13 cellular contexts compared by ENCODE assay signal in genomic region chr12:124464062-124464461, GRCh38.
DNase-seq lines count a peak whose midpoint lies in the region; ATAC-seq, FAIRE-seq and TF ChIP-seq lines count a peak whose summit lies in the region.
"Had no signal": no experiment of that assay in that cellular context is flagged by ENCODE, and none has a peak within 500 bp of the region (broad histone marks: within the 10 kb centered on the region; RNA-seq: fewer than 3 reads in every experiment).

No MANE protein-coding gene starts in this region.

- no peaks in the 10 kb centered on the region for H3K9me2 ChIP-seq in OCI-LY7 (ENCODE audit: insufficient read depth, low read length)

- TF ChIP-seq CTCF in OCI-LY7 (conservative IDR thresholded peaks at IDR 0.05; ENCODE audit: low read length): no peak
- no peak for TF ChIP-seq CTCF in fibroblast of villous mesenchyme (IDR thresholded peaks at IDR 0.05; ENCODE audit: insufficient read depth, low read depth, low read length)
- TF ChIP-seq CTCF in psoas muscle (IDR thresholded peaks at IDR 0.05): no peak

- H3K79me2 ChIP-seq in OCI-LY7 (ENCODE audit: insufficient read depth, low read depth, low read length): no peaks in the 10 kb centered on the region

- H3K4me3 ChIP-seq in OCI-LY7 (ENCODE audit: low read depth, low read length, poor library complexity, severe bottlenecking) (no peak overlapping the region), fibroblast of villous mesenchyme (ENCODE audit: low read depth, low read length) (no peak overlapping the region), psoas muscle (no peak overlapping the region)
- H3K4me3 ChIP-seq: breast epithelium had no signal

- peaks cover 32% of the 10 kb centered on the region for H3K36me3 ChIP-seq in OCI-LY7 (ENCODE audit: insufficient read depth, low read length)
- peaks cover 0 to 42% of the 10 kb centered on the region in 2 donors for H3K36me3 ChIP-seq in psoas muscle (ENCODE audit: insufficient read depth in 1 of 2, low read depth in 1 of 2)

- FAIRE-seq in GM12892 (lab: Jason Lieb, UNC) (no peak), urothelium cell line (lab: Jason Lieb, UNC) (no peak)

- no peaks in the 10 kb centered on the region for H3K27me3 Mint-ChIP-seq in activated CD8-positive, alpha-beta memory T cell treated with anti-CD3 and anti-CD28 coated beads, Interleukin-2, amount 10 ng/mL, durations not matched to agents 7 days and 5 days
- H3K27me3 Mint-ChIP-seq: activated B cell treated with CpG ODN at 0.5 μM for 24 hours had no signal

- H4K20me1 ChIP-seq in OCI-LY7 (ENCODE audit: insufficient read depth, low read length): no peaks in the 10 kb centered on the region

- no TSS peak for BruUV-seq in OCI-LY7 (replicated peaks; lab: Mats Ljungman, UMichigan)

- H3K4me1 ChIP-seq in OCI-LY7 (ENCODE audit: insufficient read depth, low read length, poor library complexity, severe bottlenecking) (peaks cover 19% of the 10 kb centered on the region), psoas muscle (peaks cover 8% of the 10 kb centered on the region)
- H3K4me1 ChIP-seq: breast epithelium had no signal

- TF ChIP-seq POLR2A in GM12892 (IDR thresholded peaks at IDR 0.05; ENCODE audit: low read depth, low read length): no peak

- no peak overlapping the region for H3K4me3 Mint-ChIP-seq in activated CD8-positive, alpha-beta memory T cell treated with anti-CD3 and anti-CD28 coated beads, Interleukin-2, amount 10 ng/mL, durations not matched to agents 7 days and 5 days
- H3K4me3 Mint-ChIP-seq: activated B cell treated with CpG ODN at 0.5 μM for 24 hours; activated T-cell treated with anti-CD3 and anti-CD28 coated beads, Interleukin-2, amount 50 U/mL, for 4 hours had no signal

- peaks cover 4% of the 10 kb centered on the region for H3K9me3 Mint-ChIP-seq in activated CD8-positive, alpha-beta memory T cell treated with anti-CD3 and anti-CD28 coated beads, Interleukin-2, amount 10 ng/mL, durations not matched to agents 7 days and 5 days (ENCODE audit: low read depth)

- 25 to 32% (median 32%) methylated on average over 4 of the region's 4 CpGs for WGBS in psoas muscle, 3 donors

- peak overlapping the region; percentile 16 for H3K27ac Mint-ChIP-seq in activated CD8-positive, alpha-beta memory T cell treated with anti-CD3 and anti-CD28 coated beads, Interleukin-2, amount 10 ng/mL, durations not matched to agents 7 days and 5 days
- H3K27ac Mint-ChIP-seq: activated B cell treated with CpG ODN at 0.5 μM for 24 hours had no signal

- intact Hi-C loops in OCI-LY7 (cut with micrococcal nuclease; ENCODE audit: unreplicated experiment) (no loop called here), psoas muscle (cut with DNase I) (no loop called here)

- POLR2A ChIA-PET in OCI-LY7 (lab: Charles Lee): interaction anchor here (0.6 kb wide), 1 partner anchor 297 kb away, joined by 3 read pairs; no protein-coding TSS in a partner anchor

- no peak for DNase-seq in activated CD8-positive, alpha-beta memory T cell treated with anti-CD3 and anti-CD28 coated beads, Interleukin-2, amount 10 ng/mL, durations not matched to agents 7 days and 5 days
- no peak for DNase-seq in activated CD8-positive, alpha-beta memory T cell treated with anti-CD3 and anti-CD28 coated beads for 24 hours
- DNase-seq in OCI-LY7 (ENCODE audit: low spot score) (no peak), fibroblast of villous mesenchyme (ENCODE audit: low read depth) (peak; percentile 33), psoas muscle (peak in 1 of 2 donors; percentile 48), GM12892 (ENCODE audit: insufficient read length) (no peak), urothelium cell line (ENCODE audit: low spot score) (no peak), UCSD-AML1 (lab: John Stamatoyannopoulos, UW; ENCODE audit: unreplicated experiment) (no peak)
- DNase-seq: activated B cell treated with CpG ODN at 0.5 μM for 24 hours; activated T-cell treated with anti-CD3 and anti-CD28 coated beads, Interleukin-2, amount 50 U/mL, for 4 hours; erythroblast had no signal

- no peaks in the 10 kb centered on the region for H3K27me3 ChIP-seq in psoas muscle (ENCODE audit: insufficient read depth in 3 of 3, low read length in 2 of 3)
- H3K27me3 ChIP-seq: breast epithelium had no signal

- H3K36me3 Mint-ChIP-seq in activated CD8-positive, alpha-beta memory T cell treated with anti-CD3 and anti-CD28 coated beads, Interleukin-2, amount 10 ng/mL, durations not matched to agents 7 days and 5 days: peaks cover 31% of the 10 kb centered on the region

- no peak overlapping the region for H2AFZ ChIP-seq in OCI-LY7 (ENCODE audit: low read length)

- peaks cover 46% of the 10 kb centered on the region for H3K4me1 Mint-ChIP-seq in activated CD8-positive, alpha-beta memory T cell treated with anti-CD3 and anti-CD28 coated beads, Interleukin-2, amount 10 ng/mL, durations not matched to agents 7 days and 5 days

- no peak for ATAC-seq in activated CD8-positive, alpha-beta memory T cell treated with anti-CD3 and anti-CD28 coated beads, Interleukin-2, amount 10 ng/mL, durations not matched to agents 7 days and 5 days
- ATAC-seq in psoas muscle: peak in 3 of 4 donors; percentile 49 to 70 (median 59)
- ATAC-seq: activated T-cell treated with anti-CD3 and anti-CD28 coated beads, Interleukin-2, amount 50 U/mL, for 4 hours had no signal

- H3K4me2 ChIP-seq in OCI-LY7 (ENCODE audit: low read length): no peak overlapping the region

- CTCF ChIA-PET in activated CD8-positive, alpha-beta memory T cell treated with anti-CD3 and anti-CD28 coated beads, Interleukin-2, amount 10 ng/mL, durations not matched to agents 7 days and 5 days (lab: Charles Lee): interaction anchor here (1.1 to 4.4 kb wide), 3 partner anchors 9 to 16 kb away, joined by 3 to 49 read pairs (median 3); no protein-coding TSS in a partner anchor
- CTCF ChIA-PET in OCI-LY7 (lab: Charles Lee; ENCODE audit: unreplicated experiment): no interaction called here

- peaks cover 7% of the 10 kb centered on the region; the same call in 1 of the 2 replicates for H3K9me3 ChIP-seq in OCI-LY7 (ENCODE audit: low read length)
- H3K9me3 ChIP-seq in psoas muscle: peaks cover under 1% of the 10 kb centered on the region
- H3K9me3 ChIP-seq: breast epithelium had no signal

- H3K27ac ChIP-seq in OCI-LY7 (ENCODE audit: low read depth, low read length, poor library complexity, severe bottlenecking): peak overlapping the region; percentile 9
- no peak overlapping the region for H3K27ac ChIP-seq in psoas muscle
- H3K27ac ChIP-seq: C4-2B had no signal
